In genomic region chr20:36967636-36968035, GRCh38 we compare ENCODE assay signal across 31 cellular contexts. TPM values are rescaled to one million over a fixed set of nuclear protein-coding genes. Genes with fewer than 3 reads are reported as not detected.
DNase-seq lines count a peak whose midpoint lies in the region; ATAC-seq and TF ChIP-seq lines count a peak whose summit lies in the region.
"Had no signal": no experiment of that assay in that cellular context is flagged by ENCODE, and none has a peak within 500 bp of the region (broad histone marks: within the 10 kb centered on the region; RNA-seq: fewer than 3 reads in every experiment).

No MANE protein-coding gene starts in this region.

- H3K27me3 ChIP-seq in CD4-positive, CD25-positive, alpha-beta regulatory T cell (ENCODE audit: control insufficient read depth, insufficient read depth, low read length), result no peaks in the 10 kb centered on the region
- H3K27me3 ChIP-seq in CD4-positive, alpha-beta T cell (ENCODE audit: control insufficient read depth, insufficient read depth, low read length), result no peaks in the 10 kb centered on the region
- H3K27me3 ChIP-seq in sigmoid colon, result no peaks in the 10 kb centered on the region
- H3K27me3 ChIP-seq: BLaER1 treated with 17β-estradiol and CSF1 and Interleukin-3, amounts not matched to agents 10 nM and 100 nM; body of pancreas; esophagus muscularis mucosa; left lung; neutrophil; Peyer's patch; right atrium auricular region; spleen; transverse colon had no signal

- peaks cover 0 to 4% (median 2%) of the 10 kb centered on the region in 7 donors for H3K9me3 Mint-ChIP-seq in CD4-positive, CD25-positive, alpha-beta regulatory T cell
- H3K9me3 Mint-ChIP-seq in CD4-positive, alpha-beta T cell, result peaks cover 6% of the 10 kb centered on the region
- peaks cover 2 to 5% (median 4%) of the 10 kb centered on the region in 3 donors for H3K9me3 Mint-ChIP-seq in T-cell
- no peaks in the 10 kb centered on the region for H3K9me3 Mint-ChIP-seq in dendritic cell treated with granulocyte-macrophage colony-stimulating factor and Interleukin-4, amounts not matched to agents 40 ng/mL and 50 ng/mL, for 4 days
- H3K9me3 Mint-ChIP-seq: IgD-negative memory B cell had no signal

- H3K27ac ChIP-seq in CD4-positive, CD25-positive, alpha-beta regulatory T cell (ENCODE audit: insufficient read depth, low read length, poor library complexity, severe bottlenecking), result peak overlapping the region; percentile 61
- H3K27ac ChIP-seq in CD4-positive, alpha-beta T cell (ENCODE audit: low read depth, low read length), result no peak overlapping the region
- no peak overlapping the region for H3K27ac ChIP-seq in sigmoid colon
- H3K27ac ChIP-seq: BLaER1 treated with 17β-estradiol and CSF1 and Interleukin-3, amounts not matched to agents 10 nM and 100 nM; body of pancreas; esophagus muscularis mucosa; left lung; neutrophil; Peyer's patch; right atrium auricular region; transverse colon had no signal

- no peaks in the 10 kb centered on the region for H3K36me3 ChIP-seq in CD4-positive, CD25-positive, alpha-beta regulatory T cell (ENCODE audit: control insufficient read depth, insufficient read depth, low read length)
- no peaks in the 10 kb centered on the region for H3K36me3 ChIP-seq in sigmoid colon
- H3K36me3 ChIP-seq: esophagus muscularis mucosa, left lung, neutrophil, Peyer's patch, right atrium auricular region, spleen, transverse colon had no signal

- no peak for TF ChIP-seq CTCF in CD4-positive, alpha-beta T cell (IDR thresholded peaks at IDR 0.05)
- TF ChIP-seq CTCF in sigmoid colon (IDR thresholded peaks at IDR 0.05), result no peak

- ATAC-seq in CD4-positive, CD25-positive, alpha-beta regulatory T cell (ENCODE audit: low read depth in 2 of 2), result peak in 1 of 2 donors; percentile 29
- peak; percentile 67 for ATAC-seq in CD4-positive, alpha-beta T cell (ENCODE audit: poor library complexity)
- peak; percentile 43 to 80 (median 53) for ATAC-seq in T-cell (replicated peaks in 1 of 4)
- ATAC-seq in GM21825 (IDR thresholded peaks at IDR 0.05; ENCODE audit: unreplicated experiment), result no peak
- ATAC-seq: body of pancreas, left lung had no signal

- 67 to 85% methylated on average over 5 of the region's 5 CpGs for WGBS in sigmoid colon, 2 donors

- H3K4me3 Mint-ChIP-seq in CD4-positive, CD25-positive, alpha-beta regulatory T cell, result peak overlapping the region; percentile 43 to 78 (median 66)
- peak overlapping the region; percentile 46 for H3K4me3 Mint-ChIP-seq in CD4-positive, alpha-beta T cell
- peak overlapping the region in 1 of 3 donors; percentile 83 for H3K4me3 Mint-ChIP-seq in T-cell
- H3K4me3 Mint-ChIP-seq in dendritic cell treated with granulocyte-macrophage colony-stimulating factor and Interleukin-4, amounts not matched to agents 40 ng/mL and 50 ng/mL, for 4 days, result no peak overlapping the region
- H3K4me3 Mint-ChIP-seq: endodermal cell had no signal

- no peaks in the 10 kb centered on the region for H3K9me3 ChIP-seq in CD4-positive, CD25-positive, alpha-beta regulatory T cell (ENCODE audit: control insufficient read depth in 2 of 2, low read length in 2 of 2)
- peaks cover 4% of the 10 kb centered on the region for H3K9me3 ChIP-seq in CD4-positive, alpha-beta T cell (ENCODE audit: control insufficient read depth, low read length)
- no peaks in the 10 kb centered on the region for H3K9me3 ChIP-seq in sigmoid colon
- H3K9me3 ChIP-seq: body of pancreas, esophagus muscularis mucosa, neutrophil, right atrium auricular region had no signal

- POLR2A ChIA-PET in CD4-positive, alpha-beta T cell (lab: Charles Lee), result no interaction called here
- POLR2A ChIA-PET in T-cell (lab: Charles Lee), result no interaction called here

- H3K36me3 Mint-ChIP-seq in CD4-positive, CD25-positive, alpha-beta regulatory T cell, result peaks cover 16% of the 10 kb centered on the region
- H3K36me3 Mint-ChIP-seq in CD4-positive, alpha-beta T cell (ENCODE audit: low read depth), result peaks cover 22% of the 10 kb centered on the region
- peaks cover 15% of the 10 kb centered on the region for H3K36me3 Mint-ChIP-seq in T-cell
- no peaks in the 10 kb centered on the region for H3K36me3 Mint-ChIP-seq in dendritic cell treated with granulocyte-macrophage colony-stimulating factor and Interleukin-4, amounts not matched to agents 40 ng/mL and 50 ng/mL, for 4 days (ENCODE audit: low read depth)

- TF ChIP-seq EP300 in sigmoid colon (IDR thresholded peaks at IDR 0.05), result no peak

- H3K27me3 Mint-ChIP-seq in CD4-positive, CD25-positive, alpha-beta regulatory T cell, result peaks cover 5% of the 10 kb centered on the region
- H3K27me3 Mint-ChIP-seq in CD4-positive, alpha-beta T cell, result no peaks in the 10 kb centered on the region
- no peaks in the 10 kb centered on the region for H3K27me3 Mint-ChIP-seq in T-cell
- H3K27me3 Mint-ChIP-seq in dendritic cell treated with granulocyte-macrophage colony-stimulating factor and Interleukin-4, amounts not matched to agents 40 ng/mL and 50 ng/mL, for 4 days, result no peaks in the 10 kb centered on the region
- H3K27me3 Mint-ChIP-seq: IgD-negative memory B cell had no signal

- peak in 2 of 3 donors; percentile 52 to 65 for DNase-seq in CD4-positive, CD25-positive, alpha-beta regulatory T cell
- DNase-seq in CD4-positive, alpha-beta T cell, result peak in 2 of 10 experiments; percentile 17 to 33
- DNase-seq in T-cell, result peak in 6 of 34 experiments; percentile 9 to 47 (median 26)
- DNase-seq in T-helper 1 cell, result no peak
- no peak for DNase-seq in sigmoid colon
- DNase-seq: activated CD4-positive, alpha-beta T cell treated with anti-CD3 and anti-CD28 coated beads for 48 hours; activated CD8-positive, alpha-beta memory T cell treated with anti-CD3 and anti-CD28 coated beads, Interleukin-2, amount 50 U/mL, for 4 hours; body of pancreas; dermis blood vessel endothelial cell; endodermal cell; foreskin fibroblast; GOT3; islet precursor cell; left lung; mesendoderm; NCI-H1436 treated with DMSO at 0.1 percent for 48 hours; NCI-H2107; NCI-H345; NCI-H774; Peyer's patch; posterior cingulate gyrus; SHP77 treated with DMSO at 0.1 percent for 48 hours; spleen; transverse colon had no signal

- CTCF ChIA-PET in CD4-positive, alpha-beta T cell (lab: Charles Lee), result no interaction called here
- CTCF ChIA-PET in T-cell (lab: Charles Lee), result no interaction called here

- peaks cover 16 to 67% (median 48%) of the 10 kb centered on the region in 4 donors for H3K4me1 Mint-ChIP-seq in CD4-positive, CD25-positive, alpha-beta regulatory T cell
- H3K4me1 Mint-ChIP-seq in CD4-positive, alpha-beta T cell (ENCODE audit: low read depth), result peaks cover 69% of the 10 kb centered on the region
- peaks cover 58 to 68% (median 60%) of the 10 kb centered on the region in 3 donors for H3K4me1 Mint-ChIP-seq in T-cell
- H3K4me1 Mint-ChIP-seq in dendritic cell treated with granulocyte-macrophage colony-stimulating factor and Interleukin-4, amounts not matched to agents 40 ng/mL and 50 ng/mL, for 4 days (ENCODE audit: low read depth), result peaks cover 38% of the 10 kb centered on the region
- H3K4me1 Mint-ChIP-seq: endodermal cell had no signal

- intact Hi-C loops in CD4-positive, alpha-beta T cell (cut with DNase I, micrococcal nuclease), result loop anchor here (1.0 to 2.0 kb wide), 2 partner anchors 8 to 17 kb away; partner anchors contain the start of gene SAMHD1 (in 1 of the 2)
- intact Hi-C loops in dendritic cell treated with granulocyte-macrophage colony-stimulating factor and Interleukin-4, amounts not matched to agents 40 ng/mL and 50 ng/mL, for 4 days (cut with micrococcal nuclease), result no loop called here
- intact Hi-C loops in sigmoid colon (cut with DNase I), result no loop called here

- peaks cover 54% of the 10 kb centered on the region for H3K4me1 ChIP-seq in CD4-positive, CD25-positive, alpha-beta regulatory T cell (ENCODE audit: control insufficient read depth, insufficient read depth, low read length, poor library complexity, severe bottlenecking)
- no peaks in the 10 kb centered on the region for H3K4me1 ChIP-seq in sigmoid colon
- H3K4me1 ChIP-seq: body of pancreas, Peyer's patch, right atrium auricular region, transverse colon had no signal

- H3K27ac Mint-ChIP-seq in CD4-positive, CD25-positive, alpha-beta regulatory T cell, result peak overlapping the region; percentile 93 to 100 (median 94)
- H3K27ac Mint-ChIP-seq in CD4-positive, alpha-beta T cell, result peak overlapping the region; percentile 96
- peak overlapping the region; percentile 97 to 98 for H3K27ac Mint-ChIP-seq in T-cell
- H3K27ac Mint-ChIP-seq in dendritic cell treated with granulocyte-macrophage colony-stimulating factor and Interleukin-4, amounts not matched to agents 40 ng/mL and 50 ng/mL, for 4 days, result peak overlapping the region; percentile 98
- H3K27ac Mint-ChIP-seq: endodermal cell, IgD-negative memory B cell had no signal

- no peak overlapping the region for H3K4me3 ChIP-seq in CD4-positive, CD25-positive, alpha-beta regulatory T cell (ENCODE audit: low read depth, low read length)
- H3K4me3 ChIP-seq in sigmoid colon, result no peak overlapping the region
- H3K4me3 ChIP-seq: BLaER1 treated with 17β-estradiol and CSF1 and Interleukin-3, amounts not matched to agents 10 nM and 100 nM; body of pancreas; esophagus muscularis mucosa; left lung; Peyer's patch; right atrium auricular region; spleen; transverse colon had no signal

- TF ChIP-seq POLR2A in sigmoid colon (IDR thresholded peaks at IDR 0.05), result no peak

RNA-seq across cellular contexts. Expression of gene SAMHD1, which starts 16.1 kb away (rescaled TPM):
- total RNA-seq in CD4-positive, CD25-positive, alpha-beta regulatory T cell, result 723 TPM
- 100 to 1,000 TPM; 327 to 481 (median 401) TPM for polyA plus RNA-seq in CD4-positive, CD25-positive, alpha-beta regulatory T cell
- total RNA-seq in CD4-positive, alpha-beta T cell, result 100 to 1,000 TPM; 232 to 239 TPM
- total RNA-seq in T-cell (100 to 1,000 TPM; 218 to 437 (median 244) TPM), sigmoid colon (100 to 1,000 TPM in 3 of 4 donors, 10 to 100 TPM in 1; 89.6 to 179 (median 146) TPM)
- polyA plus RNA-seq in sigmoid colon, result 10 to 100 TPM; 27.0 to 67.4 (median 49.2) TPM

Comparison
In these comparisons a context has a peak if more than half of its experiments do, and no peak if none do; other contexts are left out.
1. DNase-seq: peak in CD4-positive, CD25-positive, alpha-beta regulatory T cell (2 of 3); none in T-helper 1 cell (0 of 5) and sigmoid colon (single experiment).
2. intact Hi-C loops: an anchor here in CD4-positive, alpha-beta T cell (1.0 to 2.0 kb wide); none called in dendritic cell treated with granulocyte-macrophage colony-stimulating factor and Interleukin-4, amounts not matched to agents 40 ng/mL and 50 ng/mL, for 4 days and sigmoid colon.
3. Peak in every context shown above with its lines, with median percentiles within 50 percentile points of each other: H3K27ac Mint-ChIP-seq.